8 cellular contexts compared by ENCODE assay signal in the genomic region with DNA sequence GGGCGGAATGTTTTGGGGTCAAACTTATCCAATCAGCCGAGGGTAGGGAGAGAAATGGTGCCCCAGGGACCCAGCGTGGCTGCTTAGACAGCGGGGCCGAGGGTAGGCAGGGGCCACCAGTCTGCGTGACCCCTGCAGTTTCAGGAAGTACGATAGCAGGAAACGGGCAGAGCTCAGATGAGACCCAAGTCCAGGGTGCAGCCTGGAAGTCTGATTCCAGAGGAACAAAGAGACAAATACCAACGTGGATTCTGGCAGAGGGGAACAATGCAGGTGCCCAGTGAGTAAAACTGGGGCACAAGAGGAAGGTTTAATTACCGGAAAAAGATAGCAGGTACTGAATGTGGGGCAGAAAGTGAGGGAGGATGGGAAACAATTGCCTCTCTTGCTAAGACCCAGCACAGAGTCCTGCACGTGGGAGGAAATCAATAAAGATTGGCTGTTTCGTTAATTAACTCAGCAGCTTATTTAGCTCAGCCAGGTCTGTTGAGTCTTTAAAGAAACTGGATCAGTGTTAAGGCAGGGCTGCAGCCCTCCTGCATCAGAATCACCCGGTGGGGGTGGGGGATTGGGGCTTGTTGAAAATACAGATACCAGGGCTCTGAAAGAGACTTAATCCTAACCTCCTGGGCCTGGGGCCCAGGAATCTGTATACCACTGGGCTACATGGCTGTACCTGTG. TPM values are rescaled to one million over a fixed set of nuclear protein-coding genes. Genes with fewer than 3 reads are reported as not detected.
A peak's percentile ranks its signal among the peaks of the same experiment; 100 is the strongest.
DNase-seq lines count a peak whose midpoint lies in the region; ATAC-seq and TF ChIP-seq lines count a peak whose summit lies in the region.

No MANE protein-coding gene starts in this region.

- peak overlapping the region; percentile 69 for H3K4me3 Mint-ChIP-seq in T-helper 2 cell treated with Interferon-gamma antibody and Interleukin-4, amounts not matched to agents 5 μg/mL and 100 μg/mL, for 36 hours
- H3K4me3 Mint-ChIP-seq in glutamatergic neuron (ENCODE audit: unreplicated experiment), result peak overlapping the region; percentile 63
- peak overlapping the region; percentile 85 for H3K4me3 Mint-ChIP-seq in stimulated activated naive CD8-positive, alpha-beta T cell treated with anti-CD3 and anti-CD28 coated beads, Interleukin-15, Interleukin-2, amounts not matched to agents 100 ng/mL and 50 ng/mL, for 24 hours

- ATAC-seq in HG03439 (IDR thresholded peaks at IDR 0.05; ENCODE audit: unreplicated experiment), result no peak

- no peaks in the 10 kb centered on the region for H3K27me3 Mint-ChIP-seq in T-helper 2 cell treated with Interferon-gamma antibody and Interleukin-4, amounts not matched to agents 5 μg/mL and 100 μg/mL, for 36 hours (ENCODE audit: low read depth)
- peaks cover 6% of the 10 kb centered on the region for H3K27me3 Mint-ChIP-seq in glutamatergic neuron (ENCODE audit: unreplicated experiment)
- no peaks in the 10 kb centered on the region for H3K27me3 Mint-ChIP-seq in stimulated activated naive CD8-positive, alpha-beta T cell treated with anti-CD3 and anti-CD28 coated beads, Interleukin-15, Interleukin-2, amounts not matched to agents 100 ng/mL and 50 ng/mL, for 24 hours

- H3K36me3 Mint-ChIP-seq in T-helper 2 cell treated with Interferon-gamma antibody and Interleukin-4, amounts not matched to agents 5 μg/mL and 100 μg/mL, for 36 hours (ENCODE audit: low read depth), result peaks cover 3% of the 10 kb centered on the region
- H3K36me3 Mint-ChIP-seq in glutamatergic neuron (ENCODE audit: unreplicated experiment), result no peaks in the 10 kb centered on the region
- H3K36me3 Mint-ChIP-seq in stimulated activated naive CD8-positive, alpha-beta T cell treated with anti-CD3 and anti-CD28 coated beads, Interleukin-15, Interleukin-2, amounts not matched to agents 100 ng/mL and 50 ng/mL, for 24 hours (ENCODE audit: low read depth), result no peaks in the 10 kb centered on the region

- DNase-seq in T-helper 2 cell treated with Interferon-gamma antibody and Interleukin-4, amounts not matched to agents 5 μg/mL and 100 μg/mL, for 36 hours (ENCODE audit: low spot score), result no peak
- DNase-seq in T-helper 2 cell (no peak), NOMO-1 treated with DMSO at 0.1 percent for 48 hours (lab: John Stamatoyannopoulos, UW; ENCODE audit: unreplicated experiment) (peak; percentile 70), glutamatergic neuron (peak; percentile 25), NCI-H2107 treated with DMSO at 0.1 percent for 48 hours (lab: John Stamatoyannopoulos, UW; ENCODE audit: unreplicated experiment) (no peak), NCI-H2171 (lab: John Stamatoyannopoulos, UW) (no peak)

- peaks cover 35% of the 10 kb centered on the region for H3K4me1 Mint-ChIP-seq in T-helper 2 cell treated with Interferon-gamma antibody and Interleukin-4, amounts not matched to agents 5 μg/mL and 100 μg/mL, for 36 hours (ENCODE audit: low read depth)
- peaks cover 9% of the 10 kb centered on the region for H3K4me1 Mint-ChIP-seq in glutamatergic neuron (ENCODE audit: low read depth, unreplicated experiment)
- H3K4me1 Mint-ChIP-seq in stimulated activated naive CD8-positive, alpha-beta T cell treated with anti-CD3 and anti-CD28 coated beads, Interleukin-15, Interleukin-2, amounts not matched to agents 100 ng/mL and 50 ng/mL, for 24 hours (ENCODE audit: low read depth), result peaks cover 43% of the 10 kb centered on the region

- TF ChIP-seq CTCF in glutamatergic neuron (IDR thresholded peaks at IDR 0.05; ENCODE audit: partially characterized antibody, unreplicated experiment), result no peak

- peak overlapping the region; percentile 82 for H3K27ac Mint-ChIP-seq in T-helper 2 cell treated with Interferon-gamma antibody and Interleukin-4, amounts not matched to agents 5 μg/mL and 100 μg/mL, for 36 hours
- H3K27ac Mint-ChIP-seq in glutamatergic neuron (ENCODE audit: unreplicated experiment), result peak overlapping the region; percentile 70
- H3K27ac Mint-ChIP-seq in stimulated activated naive CD8-positive, alpha-beta T cell treated with anti-CD3 and anti-CD28 coated beads, Interleukin-15, Interleukin-2, amounts not matched to agents 100 ng/mL and 50 ng/mL, for 24 hours, result peak overlapping the region; percentile 91

- no peaks in the 10 kb centered on the region for H3K9me3 Mint-ChIP-seq in T-helper 2 cell treated with Interferon-gamma antibody and Interleukin-4, amounts not matched to agents 5 μg/mL and 100 μg/mL, for 36 hours
- peaks cover 5% of the 10 kb centered on the region for H3K9me3 Mint-ChIP-seq in glutamatergic neuron (ENCODE audit: unreplicated experiment)
- H3K9me3 Mint-ChIP-seq in stimulated activated naive CD8-positive, alpha-beta T cell treated with anti-CD3 and anti-CD28 coated beads, Interleukin-15, Interleukin-2, amounts not matched to agents 100 ng/mL and 50 ng/mL, for 24 hours, result no peaks in the 10 kb centered on the region

RNA-seq across cellular contexts. Expression of a gene that starts 50.4 kb away (rescaled TPM):
- total RNA-seq in glutamatergic neuron (ENCODE audit: unreplicated experiment), result 42.1 TPM

Comparison
In these comparisons a context has a peak if more than half of its experiments do, and no peak if none do; other contexts are left out.
1. DNase-seq: peak in NOMO-1 treated with DMSO at 0.1 percent for 48 hours (single experiment) and glutamatergic neuron (single experiment); none in T-helper 2 cell treated with Interferon-gamma antibody and Interleukin-4, amounts not matched to agents 5 μg/mL and 100 μg/mL, for 36 hours (single experiment), T-helper 2 cell (0 of 5), NCI-H2107 treated with DMSO at 0.1 percent for 48 hours (single experiment) and NCI-H2171 (single experiment).
2. Peak in every context shown above with its lines, with median percentiles within 50 percentile points of each other: H3K27ac Mint-ChIP-seq and H3K4me3 Mint-ChIP-seq.